ENCODE assay signal across 15 cellular contexts in the genomic region with DNA sequence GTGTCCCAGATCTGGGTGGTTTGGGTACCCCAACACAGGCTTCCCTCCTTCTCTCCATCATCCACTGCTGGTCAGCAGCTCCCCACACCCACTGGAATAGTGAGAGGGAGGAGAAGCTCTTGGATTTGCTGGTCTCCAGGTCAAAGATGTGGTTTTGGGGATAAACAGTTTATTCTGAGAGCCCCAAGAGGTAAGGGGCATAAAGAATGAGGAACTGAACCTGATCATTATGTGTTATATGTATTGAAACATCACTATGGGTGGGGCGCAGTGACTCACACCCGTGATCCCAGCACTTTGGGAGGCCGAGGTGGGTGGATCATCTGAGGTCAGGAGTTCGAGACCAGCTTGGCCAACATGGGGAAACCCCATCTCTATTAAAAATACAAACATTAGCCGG. TPM values are rescaled to one million over a fixed set of nuclear protein-coding genes. Genes with fewer than 3 reads are reported as not detected.
DNase-seq lines count a peak whose midpoint lies in the region; ATAC-seq, FAIRE-seq and TF ChIP-seq lines count a peak whose summit lies in the region.
"Had no signal": no experiment of that assay in that cellular context is flagged by ENCODE, and none has a peak within 500 bp of the region (broad histone marks: within the 10 kb centered on the region; RNA-seq: fewer than 3 reads in every experiment).

No MANE protein-coding gene starts in this region.

- H3K9me3 ChIP-seq in CD4-positive, alpha-beta T cell (ENCODE audit: control insufficient read depth, low read length): no peaks in the 10 kb centered on the region
- no peaks in the 10 kb centered on the region for H3K9me3 ChIP-seq in colonic mucosa

- no peaks in the 10 kb centered on the region for H3K27me3 Mint-ChIP-seq in CD4-positive, alpha-beta T cell
- H3K27me3 Mint-ChIP-seq in activated CD4-positive, alpha-beta T cell treated with anti-CD3 and anti-CD28 coated beads, Interleukin-2, amount 10 ng/mL, durations not matched to agents 7 days and 5 days: no peaks in the 10 kb centered on the region

- H3K27ac ChIP-seq in CD4-positive, alpha-beta T cell (ENCODE audit: low read depth, low read length): peak overlapping the region; percentile 35
- H3K27ac ChIP-seq in colonic mucosa: no peak overlapping the region
- H3K27ac ChIP-seq: epithelial cell of prostate had no signal

- TF ChIP-seq CTCF in CD4-positive, alpha-beta T cell (IDR thresholded peaks at IDR 0.05): no peak
- TF ChIP-seq CTCF in fibroblast of mammary gland (conservative IDR thresholded peaks at IDR 0.05; ENCODE audit: control insufficient read depth, insufficient read depth, low read depth, low read length): no peak
- TF ChIP-seq CTCF in colonic mucosa (IDR thresholded peaks at IDR 0.05): no peak

- no peak for FAIRE-seq in GM12891 (lab: Jason Lieb, UNC)

- peaks cover 34% of the 10 kb centered on the region for H3K36me3 Mint-ChIP-seq in CD4-positive, alpha-beta T cell (ENCODE audit: low read depth)
- H3K36me3 Mint-ChIP-seq in activated CD4-positive, alpha-beta T cell treated with anti-CD3 and anti-CD28 coated beads, Interleukin-2, amount 10 ng/mL, durations not matched to agents 7 days and 5 days (ENCODE audit: low read depth): peaks cover 21% of the 10 kb centered on the region
- H3K36me3 Mint-ChIP-seq: brain had no signal

- CTCF ChIA-PET in CD4-positive, alpha-beta T cell (lab: Charles Lee): interaction anchor here (0.6 to 6.5 kb wide), 2 partner anchors 45 to 228 kb away, joined by 3 to 33 read pairs; no protein-coding TSS in a partner anchor
- CTCF ChIA-PET in activated CD4-positive, alpha-beta T cell treated with anti-CD3 and anti-CD28 coated beads, Interleukin-2, amount 10 ng/mL, durations not matched to agents 7 days and 5 days (lab: Charles Lee): interaction anchor here (0.6 to 2.2 kb wide), 4 partner anchors 27 to 336 kb away, joined by 3 to 7 read pairs (median 6); a partner anchor contains a TSS

- H3K4me3 ChIP-seq in fibroblast of mammary gland (ENCODE audit: control insufficient read depth, low read depth, low read length) (no peak overlapping the region), colonic mucosa (no peak overlapping the region)
- H3K4me3 ChIP-seq: GM23338 had no signal

- H3K9ac ChIP-seq in colonic mucosa (ENCODE audit: low read depth in 2 of 2, low read length in 2 of 2): no peak overlapping the region

- peaks cover 6% of the 10 kb centered on the region for H3K4me1 ChIP-seq in colonic mucosa

- H3K36me3 ChIP-seq in colonic mucosa: no peaks in the 10 kb centered on the region

- no peaks in the 10 kb centered on the region for H3K27me3 ChIP-seq in CD4-positive, alpha-beta T cell (ENCODE audit: control insufficient read depth, insufficient read depth, low read length)
- H3K27me3 ChIP-seq in colonic mucosa: no peaks in the 10 kb centered on the region

- peak overlapping the region; percentile 59 for H3K4me3 Mint-ChIP-seq in CD4-positive, alpha-beta T cell
- no peak overlapping the region for H3K4me3 Mint-ChIP-seq in activated CD4-positive, alpha-beta T cell treated with anti-CD3 and anti-CD28 coated beads, Interleukin-2, amount 10 ng/mL, durations not matched to agents 7 days and 5 days
- H3K4me3 Mint-ChIP-seq: brain, GM23338 had no signal

- intact Hi-C loops in CD4-positive, alpha-beta T cell (cut with DNase I, micrococcal nuclease): no loop called here
- intact Hi-C loops in colonic mucosa (cut with DNase I): loop anchor here (10.0 kb wide), 1 partner anchor 239 kb away; a partner anchor contains a TSS

- H3K9me3 Mint-ChIP-seq in CD4-positive, alpha-beta T cell: no peaks in the 10 kb centered on the region
- peaks cover 6% of the 10 kb centered on the region for H3K9me3 Mint-ChIP-seq in activated CD4-positive, alpha-beta T cell treated with anti-CD3 and anti-CD28 coated beads, Interleukin-2, amount 10 ng/mL, durations not matched to agents 7 days and 5 days
- H3K9me3 Mint-ChIP-seq: brain, GM23338 had no signal

- no peak for TF ChIP-seq POLR2A in GM12891 (IDR thresholded peaks at IDR 0.05; ENCODE audit: low read depth, low read length)

- no peak for ATAC-seq in CD4-positive, alpha-beta T cell (ENCODE audit: poor library complexity)
- ATAC-seq: GM23338, SK-N-SH treated with all-trans-retinoic acid at 6 μM for 48 hours had no signal

- H3K27ac Mint-ChIP-seq in CD4-positive, alpha-beta T cell: peak overlapping the region; percentile 83
- peak overlapping the region; percentile 84 for H3K27ac Mint-ChIP-seq in activated CD4-positive, alpha-beta T cell treated with anti-CD3 and anti-CD28 coated beads, Interleukin-2, amount 10 ng/mL, durations not matched to agents 7 days and 5 days
- H3K27ac Mint-ChIP-seq: brain, GM23338 had no signal

- H3K4me1 Mint-ChIP-seq in CD4-positive, alpha-beta T cell (ENCODE audit: low read depth): peaks cover 56% of the 10 kb centered on the region
- peaks cover 53% of the 10 kb centered on the region for H3K4me1 Mint-ChIP-seq in activated CD4-positive, alpha-beta T cell treated with anti-CD3 and anti-CD28 coated beads, Interleukin-2, amount 10 ng/mL, durations not matched to agents 7 days and 5 days
- H3K4me1 Mint-ChIP-seq: GM23338 had no signal

- POLR2A ChIA-PET in CD4-positive, alpha-beta T cell (lab: Charles Lee): interaction anchor here (0.7 to 3.0 kb wide), 3 partner anchors 10 to 45 kb away, joined by 3 to 23 read pairs (median 6); a partner anchor contains a TSS
- POLR2A ChIA-PET in activated CD4-positive, alpha-beta T cell treated with anti-CD3 and anti-CD28 coated beads, Interleukin-2, amount 10 ng/mL, durations not matched to agents 7 days and 5 days (lab: Charles Lee): no interaction called here

- peak in 1 of 10 experiments; percentile 31 for DNase-seq in CD4-positive, alpha-beta T cell
- DNase-seq in GM12891 (ENCODE audit: insufficient read length, low spot score) (no peak), fibroblast of mammary gland (ENCODE audit: low read depth) (peak; percentile 17), colonic mucosa (no peak), pons (ENCODE audit: low spot score) (no peak), midbrain (lab: John Stamatoyannopoulos, UW) (no peak), NCI-H2081 (lab: John Stamatoyannopoulos, UW) (no peak)
- no peak for DNase-seq in activated CD4-positive, alpha-beta T cell treated with anti-CD3 and anti-CD28 coated beads, Interleukin-2, amount 10 ng/mL, durations not matched to agents 7 days and 5 days
- DNase-seq: NCI-H526 had no signal

TF ChIP-seq in GM12891, 5 proteins besides CTCF, POLR2A, EP300 and RAD21:
- no peak for TF ChIP-seq PAX5 (IDR thresholded peaks at IDR 0.05; ENCODE audit: insufficient read depth, low read length, severe bottlenecking)
- no peak for TF ChIP-seq POU2F2 (IDR thresholded peaks at IDR 0.05; ENCODE audit: low read depth, low read length)
- peak; percentile 95 for TF ChIP-seq SPI1 (IDR thresholded peaks at IDR 0.05; ENCODE audit: low read depth, low read length)

RNA-seq across cellular contexts. Expression of a gene that starts 3.9 kb away (rescaled TPM):
- 10 to 100 TPM; 42.2 to 43.5 TPM for total RNA-seq in CD4-positive, alpha-beta T cell
- 1.6 TPM for polyA plus RNA-seq in GM12891 (2012; ENCODE audit: low read depth, missing spikeins)
- 10 to 100 TPM; 12.4 to 14.2 TPM for total RNA-seq in activated CD4-positive, alpha-beta T cell treated with anti-CD3 and anti-CD28 coated beads, Interleukin-2, amount 10 ng/mL, durations not matched to agents 7 days and 5 days
- under 1 TPM; 0.88 to 0.96 TPM for total RNA-seq in colonic mucosa
- total RNA-seq: GM23338 had no signal
- polyA plus RNA-seq: GM23338 had no signal

RNA-seq across cellular contexts. Expression of a gene that starts 15.1 kb away (rescaled TPM):
- total RNA-seq in CD4-positive, alpha-beta T cell: under 1 TPM; 0.53 to 0.63 TPM
- 0.04 TPM for polyA plus RNA-seq in GM12891 (2012; ENCODE audit: low read depth, missing spikeins)
- under 1 TPM; 0.10 TPM for total RNA-seq in activated CD4-positive, alpha-beta T cell treated with anti-CD3 and anti-CD28 coated beads, Interleukin-2, amount 10 ng/mL, durations not matched to agents 7 days and 5 days
- total RNA-seq in colonic mucosa: not detected

RNA-seq across cellular contexts. Expression of a gene that starts 20.3 kb away (rescaled TPM):
- total RNA-seq in CD4-positive, alpha-beta T cell: not detected
- not detected for polyA plus RNA-seq in GM12891 (2012; ENCODE audit: low read depth, missing spikeins)
- not detected for total RNA-seq in activated CD4-positive, alpha-beta T cell treated with anti-CD3 and anti-CD28 coated beads, Interleukin-2, amount 10 ng/mL, durations not matched to agents 7 days and 5 days
- not detected for total RNA-seq in colonic mucosa
- total RNA-seq: activated CD8-positive, alpha-beta memory T cell treated with anti-CD3 and anti-CD28 coated beads for 36 hours; GM23338; temporal lobe had no signal
- polyA plus RNA-seq: GM23338 had no signal

RNA-seq across cellular contexts. Expression of a gene that starts 27.0 kb away (rescaled TPM):
- 10 to 100 TPM; 15.1 to 17.7 TPM for total RNA-seq in CD4-positive, alpha-beta T cell
- polyA plus RNA-seq in GM12891 (2012; ENCODE audit: low read depth, missing spikeins): 18.0 TPM
- 10 to 100 TPM; 27.1 to 29.5 TPM for total RNA-seq in activated CD4-positive, alpha-beta T cell treated with anti-CD3 and anti-CD28 coated beads, Interleukin-2, amount 10 ng/mL, durations not matched to agents 7 days and 5 days
- total RNA-seq in colonic mucosa: 10 to 100 TPM in 1 of 2 donors, 1 to 10 TPM in 1; 8.7 to 17.0 TPM

RNA-seq across cellular contexts. Expression of a gene that starts 27.6 kb away (rescaled TPM):
- total RNA-seq in CD4-positive, alpha-beta T cell: 10 to 100 TPM; 18.9 to 19.4 TPM
- 14.8 TPM for polyA plus RNA-seq in GM12891 (2012; ENCODE audit: low read depth, missing spikeins)
- total RNA-seq in activated CD4-positive, alpha-beta T cell treated with anti-CD3 and anti-CD28 coated beads, Interleukin-2, amount 10 ng/mL, durations not matched to agents 7 days and 5 days: 10 to 100 TPM; 12.9 to 14.4 TPM
- total RNA-seq in colonic mucosa: 10 to 100 TPM in 1 of 2 donors, 1 to 10 TPM in 1; 6.8 to 10.7 TPM

Comparison
In these comparisons a context has a peak if more than half of its experiments do, and no peak if none do; other contexts are left out.
1. RNA of a gene that starts 3.9 kb away (total RNA-seq): 42.2 to 43.5 TPM in CD4-positive, alpha-beta T cell and 12.4 to 14.2 TPM in activated CD4-positive, alpha-beta T cell treated with anti-CD3 and anti-CD28 coated beads, Interleukin-2, amount 10 ng/mL, durations not matched to agents 7 days and 5 days; 0.88 to 0.96 TPM in colonic mucosa; every median in the first group is over 4 times any median in the second.